ENCODE assay signal across 14 cellular contexts in genomic region chr2:69395866-69396265, GRCh38. TPM values are rescaled to one million over a fixed set of nuclear protein-coding genes. Genes with fewer than 3 reads are reported as not detected.
A peak's percentile ranks its signal among the peaks of the same experiment; 100 is the strongest.
DNase-seq lines count a peak whose midpoint lies in the region; ATAC-seq and TF ChIP-seq lines count a peak whose summit lies in the region.
"Had no signal": no experiment of that assay in that cellular context is flagged by ENCODE, and none has a peak within 500 bp of the region (broad histone marks: within the 10 kb centered on the region; RNA-seq: fewer than 3 reads in every experiment).

No MANE protein-coding gene starts in this region.

- TF ChIP-seq CTCF in left ventricle myocardium inferior (IDR thresholded peaks at IDR 0.05; ENCODE audit: borderline replicate concordance) (no peak), right atrium auricular region (IDR thresholded peaks at IDR 0.05) (no peak), ascending aorta (IDR thresholded peaks at IDR 0.05) (no peak), psoas muscle (IDR thresholded peaks at IDR 0.05) (no peak)

- H3K27me3 ChIP-seq in left ventricle myocardium inferior (ENCODE audit: low read depth) (no peaks in the 10 kb centered on the region), right atrium auricular region (no peaks in the 10 kb centered on the region), ascending aorta (no peaks in the 10 kb centered on the region), psoas muscle (ENCODE audit: insufficient read depth in 3 of 3, low read length in 2 of 3) (no peaks in the 10 kb centered on the region)
- H3K27me3 ChIP-seq: BE2C had no signal

- DNase-seq in left ventricle myocardium inferior = no peak
- no peak for DNase-seq in right atrium auricular region (ENCODE audit: low spot score)
- no peak for DNase-seq in ascending aorta (ENCODE audit: low spot score in 2 of 2)
- DNase-seq in psoas muscle = no peak
- DNase-seq in NCI-H226 = no peak
- no peak for DNase-seq in NCI-H748 treated with DMSO at 0.1 percent for 48 hours (lab: John Stamatoyannopoulos, UW)
- DNase-seq: BE2C; CD4-positive, alpha-beta memory T cell; DMS79; GOT3; H9 had no signal

- intact Hi-C loops in left ventricle myocardium inferior (cut with micrococcal nuclease) = no loop called here
- intact Hi-C loops in ascending aorta (cut with DNase I) = no loop called here
- intact Hi-C loops in psoas muscle (cut with DNase I) = no loop called here

- peak; percentile 70 to 90 (median 81) for ATAC-seq in psoas muscle
- no peak for ATAC-seq in HG02623 (IDR thresholded peaks at IDR 0.05; ENCODE audit: unreplicated experiment)
- ATAC-seq: GM12878 had no signal

- H3K36me3 ChIP-seq in left ventricle myocardium inferior (peaks cover 63% of the 10 kb centered on the region), right atrium auricular region (peaks cover 18% of the 10 kb centered on the region), ascending aorta (peaks cover 32% of the 10 kb centered on the region in 2 donors), psoas muscle (ENCODE audit: insufficient read depth in 1 of 2, low read depth in 1 of 2) (peaks cover 0 to 38% of the 10 kb centered on the region in 2 donors)
- H3K36me3 ChIP-seq: BE2C had no signal

- H3K4me3 ChIP-seq in left ventricle myocardium inferior = no peak overlapping the region
- H3K4me3 ChIP-seq in right atrium auricular region = no peak overlapping the region
- no peak overlapping the region for H3K4me3 ChIP-seq in ascending aorta
- H3K4me3 ChIP-seq in psoas muscle = no peak overlapping the region
- H3K4me3 ChIP-seq: GM12878 had no signal

- peak overlapping the region; percentile 66 for H3K27ac ChIP-seq in left ventricle myocardium inferior (replicated peaks)
- H3K27ac ChIP-seq in right atrium auricular region = peak overlapping the region in 1 of 2 donors; percentile 74
- peak overlapping the region; percentile 56 to 62 for H3K27ac ChIP-seq in ascending aorta
- peak overlapping the region; percentile 64 for H3K27ac ChIP-seq in psoas muscle
- H3K27ac ChIP-seq: C4-2B had no signal

- H3K4me1 ChIP-seq in left ventricle myocardium inferior = peaks cover 24% of the 10 kb centered on the region
- H3K4me1 ChIP-seq in right atrium auricular region = no peaks in the 10 kb centered on the region
- no peaks in the 10 kb centered on the region for H3K4me1 ChIP-seq in ascending aorta
- peaks cover 17% of the 10 kb centered on the region for H3K4me1 ChIP-seq in psoas muscle
- H3K4me1 ChIP-seq: BE2C had no signal

- WGBS in psoas muscle, 3 donors = 5 to 9% (median 5%) methylated on average over 1 of the region's 1 CpG

- no peaks in the 10 kb centered on the region for H3K9me3 ChIP-seq in left ventricle myocardium inferior (replicated peaks)
- H3K9me3 ChIP-seq in right atrium auricular region = no peaks in the 10 kb centered on the region
- no peaks in the 10 kb centered on the region for H3K9me3 ChIP-seq in ascending aorta
- no peaks in the 10 kb centered on the region for H3K9me3 ChIP-seq in psoas muscle
- H3K9me3 ChIP-seq: BE2C had no signal

RNA-seq across cellular contexts. Expression of gene GFPT1, which starts 8.8 kb away (rescaled TPM):
- total RNA-seq in left ventricle myocardium inferior = 46.2 TPM
- 10 to 100 TPM; 26.7 to 39.7 TPM for total RNA-seq in right atrium auricular region
- 25.7 TPM for total RNA-seq in ascending aorta
- total RNA-seq in psoas muscle = 10 to 100 TPM; 19.8 to 34.5 (median 33.5) TPM
- polyA plus RNA-seq in psoas muscle = 10 to 100 TPM in 1 of 3 donors, 1 to 10 TPM in 2; 5.7 to 11.8 (median 7.7) TPM

RNA-seq across cellular contexts. Expression of gene NFU1, which starts 41.4 kb away (rescaled TPM):
- total RNA-seq in left ventricle myocardium inferior (117 TPM), right atrium auricular region (10 to 100 TPM; 31.8 to 43.0 TPM), ascending aorta (49.4 TPM), psoas muscle (10 to 100 TPM; 67.6 to 98.5 (median 79.2) TPM)
- 100 to 1,000 TPM in 1 of 3 donors, 10 to 100 TPM in 2; 36.5 to 112 (median 99.0) TPM for polyA plus RNA-seq in psoas muscle
